In the genomic region with DNA sequence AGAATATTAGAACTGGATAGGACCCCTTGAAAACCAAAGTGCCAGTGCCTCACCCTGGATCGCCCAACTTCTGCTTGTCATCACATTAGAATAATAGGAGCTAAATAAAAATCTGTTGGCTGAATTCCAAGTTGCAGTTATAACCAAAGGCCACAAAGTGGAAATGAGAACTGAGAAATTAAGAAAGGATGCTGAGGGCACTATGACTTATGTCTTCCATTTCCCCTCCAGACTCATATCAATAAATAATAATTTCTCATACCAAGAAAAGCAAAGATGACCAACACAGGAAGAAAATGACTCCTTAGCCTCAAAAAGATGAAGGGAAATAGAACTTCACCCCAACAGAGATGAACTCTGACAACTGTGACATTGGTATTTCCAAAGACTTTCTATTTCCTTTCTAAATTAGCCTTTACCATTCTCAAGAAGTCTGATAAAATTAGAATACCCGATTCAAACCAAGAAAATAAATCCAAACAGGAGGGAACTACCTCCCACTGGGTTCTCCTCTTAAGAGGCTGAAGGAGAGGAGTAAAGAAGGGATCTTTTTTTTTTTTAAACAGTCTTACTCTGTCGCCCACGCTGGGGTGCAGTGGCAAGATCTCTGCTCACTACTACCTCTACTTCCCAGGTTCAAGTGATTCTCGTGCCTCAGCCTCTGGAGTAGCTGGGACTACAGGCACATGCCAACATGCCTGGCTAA, we compare ENCODE assay signal across 11 cellular contexts. TPM values are rescaled to one million over a fixed set of nuclear protein-coding genes. Genes with fewer than 3 reads are reported as not detected.
DNase-seq lines count a peak whose midpoint lies in the region; ATAC-seq and TF ChIP-seq lines count a peak whose summit lies in the region.
"Had no signal": no experiment of that assay in that cellular context is flagged by ENCODE, and none has a peak within 500 bp of the region (broad histone marks: within the 10 kb centered on the region; RNA-seq: fewer than 3 reads in every experiment).

No MANE protein-coding gene starts in this region.

- ATAC-seq in GM19351 (IDR thresholded peaks at IDR 0.05; ENCODE audit: unreplicated experiment): peak; percentile 85
- peak; percentile 48 for ATAC-seq in HG03196 (IDR thresholded peaks at IDR 0.05; ENCODE audit: unreplicated experiment)

- H3K27me3 ChIP-seq in brain microvascular endothelial cell (replicated peaks): no peaks in the 10 kb centered on the region
- no peaks in the 10 kb centered on the region for H3K27me3 ChIP-seq in BE2C

- no peak overlapping the region for H3K27ac ChIP-seq in brain microvascular endothelial cell

- no peaks in the 10 kb centered on the region for H3K36me3 ChIP-seq in brain microvascular endothelial cell (replicated peaks)
- H3K36me3 ChIP-seq in BE2C: no peaks in the 10 kb centered on the region

- in situ Hi-C loops in brain microvascular endothelial cell (cut with HindIII; ENCODE audit: low pct_ligation_motif_present, low sequenced_read_pairs): no loop called here

- no peaks in the 10 kb centered on the region for H3K9me3 ChIP-seq in BE2C

- H3K4me1 ChIP-seq in BE2C: no peaks in the 10 kb centered on the region

- TF ChIP-seq CTCF in GM12864 (IDR thresholded peaks at IDR 0.05; ENCODE audit: low read depth, low read length, missing control alignments): no peak
- no peak for TF ChIP-seq CTCF in brain microvascular endothelial cell (IDR thresholded peaks at IDR 0.05; ENCODE audit: low read depth, low read length, missing control alignments)
- no peak for TF ChIP-seq CTCF in BE2C (IDR thresholded peaks at IDR 0.05; ENCODE audit: low read depth, low read length)

- DNase-seq in GM12864 (ENCODE audit: low read depth) (peak; percentile 10), NCI-H2227 treated with DMSO at 0.1 percent for 48 hours (lab: John Stamatoyannopoulos, UW) (no peak), NCI-H345 (lab: John Stamatoyannopoulos, UW) (no peak), brain microvascular endothelial cell (no peak), BE2C (no peak)
- peak; percentile 40 to 41 for DNase-seq in activated T-cell treated with anti-CD3 and anti-CD28 coated beads, Interleukin-2, amount 50 U/mL, for 48 hours
- DNase-seq: Calu3; central memory CD4-positive, alpha-beta T cell; glutamatergic neuron had no signal

- H3K4me3 ChIP-seq in GM12864 (ENCODE audit: low read depth, low read length): no peak overlapping the region
- H3K4me3 ChIP-seq in brain microvascular endothelial cell (ENCODE audit: low read depth, low read length): no peak overlapping the region
- no peak overlapping the region for H3K4me3 ChIP-seq in BE2C (ENCODE audit: low read depth, low read length)

RNA-seq across cellular contexts. Expression of gene EPG5, which starts 46.5 kb away (rescaled TPM):
- 2.8 TPM for polyA plus RNA-seq in BE2C (2012; ENCODE audit: insufficient read depth, insufficient read length, low read depth)

RNA-seq across cellular contexts. Expression of gene PSTPIP2, which starts 58.4 kb away (rescaled TPM):
- polyA plus RNA-seq in BE2C (2012; ENCODE audit: insufficient read depth, insufficient read length, low read depth): 0.15 TPM

Comparison
In these comparisons a context has a peak if more than half of its experiments do, and no peak if none do; other contexts are left out.
1. DNase-seq: peak in GM12864 (single experiment) and activated T-cell treated with anti-CD3 and anti-CD28 coated beads, Interleukin-2, amount 50 U/mL, for 48 hours (2 of 2); none in NCI-H2227 treated with DMSO at 0.1 percent for 48 hours (single experiment), NCI-H345 (single experiment), brain microvascular endothelial cell (single experiment) and BE2C (single experiment).